In the genomic region with DNA sequence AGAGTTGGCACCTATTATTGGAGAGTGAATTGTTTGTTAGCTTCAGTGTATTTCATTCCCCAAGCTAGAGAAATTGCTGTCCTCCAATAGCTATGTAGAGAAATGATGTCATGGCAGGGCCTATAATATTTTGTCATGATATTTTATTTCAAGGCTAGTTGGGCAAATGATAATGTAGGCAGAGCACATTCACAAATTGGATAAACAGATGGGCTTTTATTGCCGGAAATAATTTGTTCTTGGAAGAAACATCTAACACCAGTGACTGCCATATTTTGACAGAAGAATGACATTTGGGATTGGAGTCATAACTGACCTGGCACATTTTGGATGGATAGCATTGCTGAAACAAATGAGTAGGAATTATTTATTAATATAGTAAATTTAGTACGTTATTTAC, we compare ENCODE assay signal across 18 cellular contexts.
A peak's percentile ranks its signal among the peaks of the same experiment; 100 is the strongest.
DNase-seq lines count a peak whose midpoint lies in the region; ATAC-seq lines count a peak whose summit lies in the region.
"Had no signal": no experiment of that assay in that cellular context is flagged by ENCODE, and none has a peak within 500 bp of the region (broad histone marks: within the 10 kb centered on the region; RNA-seq: fewer than 3 reads in every experiment).

No MANE protein-coding gene starts in this region.

- in situ Hi-C loops in G401 (cut with HindIII; ENCODE audit: low sequenced_read_pairs) = no loop called here

- peak; percentile 72 for DNase-seq in DMS 273 (lab: John Stamatoyannopoulos, UW; ENCODE audit: unreplicated experiment)
- DNase-seq in G401 (ENCODE audit: low spot score) = peak; percentile 87
- peak; percentile 83 for DNase-seq in NCI-H2227 treated with DMSO at 0.1 percent for 48 hours (lab: John Stamatoyannopoulos, UW)
- peak; percentile 86 for DNase-seq in cerebellar cortex (ENCODE audit: low spot score)
- no peak for DNase-seq in NCI-H510A treated with DMSO at 0.1 percent for 48 hours (lab: John Stamatoyannopoulos, UW)
- no peak for DNase-seq in superior temporal gyrus (ENCODE audit: extremely low spot score)
- DNase-seq: AML-193; CD4-positive, alpha-beta T cell; EL; NCI-H1048; NCI-H1417 treated with DMSO at 0.1 percent for 48 hours; NCI-H1930; NCI-H526; SHP77; T-cell had no signal

- ATAC-seq in GM21619 (IDR thresholded peaks at IDR 0.05; ENCODE audit: unreplicated experiment) = no peak
- ATAC-seq: A549, Panc1, T-cell had no signal

Comparison
In these comparisons a context has a peak if more than half of its experiments do, and no peak if none do; other contexts are left out.
1. DNase-seq: peak in DMS 273 (single experiment), G401 (single experiment), NCI-H2227 treated with DMSO at 0.1 percent for 48 hours (single experiment) and cerebellar cortex (single experiment); none in NCI-H510A treated with DMSO at 0.1 percent for 48 hours (single experiment) and superior temporal gyrus (single experiment).